21 cellular contexts compared by ENCODE assay signal in genomic region chr13:31437975-31438374, GRCh38.
"Had no signal": no experiment of that assay in that cellular context is flagged by ENCODE, and none has a peak within 500 bp of the region (broad histone marks: within the 10 kb centered on the region; RNA-seq: fewer than 3 reads in every experiment).

No MANE protein-coding gene starts in this region.

- ATAC-seq: activated CD8-positive, alpha-beta T cell treated with anti-CD3 and anti-CD28 coated beads for 36 hours; left lung; natural killer cell; stimulated activated effector memory CD8-positive, alpha-beta T cell treated with anti-CD3 and anti-CD28 coated beads, Interleukin-12 subunit alpha, Interleukin-12 subunit beta, amount 100 ng/mL, for 72 hours had no signal

- H3K9me3 Mint-ChIP-seq: activated B cell treated with CpG ODN at 0.5 μM for 24 hours; activated CD8-positive, alpha-beta T cell treated with anti-CD3 and anti-CD28 coated beads for 36 hours; activated naive CD4-positive, alpha-beta T cell treated with anti-CD3 and anti-CD28 coated beads, Interleukin-2, amount 50 U/mL, for 24 hours; central memory CD8-positive, alpha-beta T cell; natural killer cell; stimulated activated effector memory CD8-positive, alpha-beta T cell treated with anti-CD3 and anti-CD28 coated beads, Interleukin-12 subunit alpha, Interleukin-12 subunit beta, amount 100 ng/mL, for 72 hours had no signal

- H3K4me3 Mint-ChIP-seq: activated B cell treated with CpG ODN at 0.5 μM for 24 hours; activated CD8-positive, alpha-beta T cell treated with anti-CD3 and anti-CD28 coated beads for 36 hours; activated naive CD4-positive, alpha-beta T cell treated with anti-CD3 and anti-CD28 coated beads, Interleukin-2, amount 50 U/mL, for 24 hours; brain; central memory CD8-positive, alpha-beta T cell; natural killer cell; stimulated activated effector memory CD8-positive, alpha-beta T cell treated with anti-CD3 and anti-CD28 coated beads, Interleukin-12 subunit alpha, Interleukin-12 subunit beta, amount 100 ng/mL, for 72 hours had no signal

- DNase-seq: activated B cell treated with CpG ODN at 0.5 μM for 24 hours; activated CD4-positive, alpha-beta T cell treated with anti-CD3 and anti-CD28 coated beads for 48 hours; activated CD8-positive, alpha-beta memory T cell treated with anti-CD3 and anti-CD28 coated beads, Interleukin-2, amount 50 U/mL, for 4 hours; activated CD8-positive, alpha-beta T cell treated with anti-CD3 and anti-CD28 coated beads for 36 hours; activated effector memory CD4-positive, alpha-beta T cell treated with anti-CD3 and anti-CD28 coated beads, Interleukin-2, amount 50 U/mL, for 16 hours; activated T-cell treated with anti-CD3 and anti-CD28 coated beads, Interleukin-2, amount 50 U/mL, for 48 hours; cortex of kidney; effector memory CD4-positive, alpha-beta T cell; kidney; left lung; mesenchymal stem cell; natural killer cell; retina; stimulated activated CD4-positive, alpha-beta T cell treated with anti-CD3 and anti-CD28 coated beads, Interleukin-12 subunit alpha, Interleukin-12 subunit beta, amount 100 ng/mL, for 4 hours; stimulated activated CD4-positive, alpha-beta T cell treated with anti-CD3 and anti-CD28 coated beads, Interleukin-2, amount 100 ng/mL, for 24 hours; thyroid gland had no signal

- H3K79me2 ChIP-seq: hepatocyte had no signal

- H3K36me3 ChIP-seq: left lung, thyroid gland had no signal

- H2AFZ ChIP-seq: hepatocyte had no signal

- H3K4me1 Mint-ChIP-seq: activated B cell treated with CpG ODN at 0.5 μM for 24 hours; activated naive CD4-positive, alpha-beta T cell treated with anti-CD3 and anti-CD28 coated beads, Interleukin-2, amount 50 U/mL, for 24 hours; central memory CD8-positive, alpha-beta T cell; natural killer cell; stimulated activated effector memory CD8-positive, alpha-beta T cell treated with anti-CD3 and anti-CD28 coated beads, Interleukin-12 subunit alpha, Interleukin-12 subunit beta, amount 100 ng/mL, for 72 hours had no signal

- H3K9me3 ChIP-seq: left lung, thyroid gland had no signal

- H3K4me3 ChIP-seq: hepatocyte, left lung, thyroid gland had no signal

- H3K4me1 ChIP-seq: left lung, thyroid gland had no signal

- H3K27me3 ChIP-seq: left lung, thyroid gland had no signal

- H3K36me3 Mint-ChIP-seq: activated naive CD4-positive, alpha-beta T cell treated with anti-CD3 and anti-CD28 coated beads, Interleukin-2, amount 50 U/mL, for 24 hours; brain; natural killer cell; stimulated activated effector memory CD8-positive, alpha-beta T cell treated with anti-CD3 and anti-CD28 coated beads, Interleukin-12 subunit alpha, Interleukin-12 subunit beta, amount 100 ng/mL, for 72 hours had no signal

- H3K27ac ChIP-seq: hepatocyte, left lung, thyroid gland had no signal

- H3K27ac Mint-ChIP-seq: activated B cell treated with CpG ODN at 0.5 μM for 24 hours; activated CD8-positive, alpha-beta T cell treated with anti-CD3 and anti-CD28 coated beads for 36 hours; activated naive CD4-positive, alpha-beta T cell treated with anti-CD3 and anti-CD28 coated beads, Interleukin-2, amount 50 U/mL, for 24 hours; natural killer cell; stimulated activated effector memory CD8-positive, alpha-beta T cell treated with anti-CD3 and anti-CD28 coated beads, Interleukin-12 subunit alpha, Interleukin-12 subunit beta, amount 100 ng/mL, for 72 hours had no signal

- H3K4me2 ChIP-seq: hepatocyte had no signal
